22 cellular contexts compared by ENCODE assay signal in the genomic region with DNA sequence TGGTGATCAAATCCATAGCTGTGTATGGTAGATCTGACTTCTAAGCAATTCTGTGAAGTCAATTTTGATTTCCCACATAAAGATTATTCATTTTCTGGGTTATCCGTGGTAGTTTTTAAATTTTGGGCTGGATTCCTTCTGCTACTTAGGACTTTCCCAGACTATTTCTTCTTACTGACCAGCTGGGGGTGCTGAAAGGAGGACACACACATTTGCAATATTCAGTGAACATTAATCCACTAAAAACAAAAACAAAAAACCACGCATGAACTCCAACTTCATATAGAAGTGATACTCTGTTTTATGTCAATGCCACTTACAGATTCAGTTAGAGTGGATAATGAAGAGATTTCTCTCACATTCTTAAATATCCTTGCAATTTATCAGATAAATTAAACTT.
"Had no signal": no experiment of that assay in that cellular context is flagged by ENCODE, and none has a peak within 500 bp of the region (broad histone marks: within the 10 kb centered on the region; RNA-seq: fewer than 3 reads in every experiment).

No MANE protein-coding gene starts in this region.

- H3K4me3 ChIP-seq: ascending aorta, esophagus muscularis mucosa, lung, right atrium auricular region, stomach, vagina had no signal

- H3K27ac ChIP-seq: ascending aorta, esophagus muscularis mucosa, right atrium auricular region, stomach, vagina, VCaP had no signal

- H3K4me1 Mint-ChIP-seq: nephron, T-helper 17 cell had no signal

- H3K9me3 Mint-ChIP-seq: activated T-cell treated with anti-CD3 and anti-CD28 coated beads, Interleukin-2, amount 50 U/mL, for 4 hours; mesothelial cell of epicardium; nephron had no signal

- H3K4me3 Mint-ChIP-seq: activated T-cell treated with anti-CD3 and anti-CD28 coated beads, Interleukin-2, amount 50 U/mL, for 4 hours; mesothelial cell of epicardium; nephron; T-helper 17 cell had no signal

- H3K36me3 ChIP-seq: ascending aorta, esophagus muscularis mucosa, right atrium auricular region, stomach, vagina had no signal

- ATAC-seq: activated T-cell treated with anti-CD3 and anti-CD28 coated beads, Interleukin-2, amount 50 U/mL, for 4 hours; T-helper 17 cell had no signal

- H3K27me3 ChIP-seq: ascending aorta, esophagus muscularis mucosa, right atrium auricular region, stomach, vagina had no signal

- H3K4me1 ChIP-seq: esophagus muscularis mucosa, right atrium auricular region, stomach, vagina had no signal

- DNase-seq: activated CD4-positive, alpha-beta T cell treated with anti-CD3 and anti-CD28 coated beads, Interleukin-2, amount 50 U/mL, for 1 hour; activated CD4-positive, CD25-positive, alpha-beta regulatory T cell treated with anti-CD3 and anti-CD28 coated beads, Interleukin-2, amount 50 U/mL, for 72 hours; activated CD8-positive, alpha-beta memory T cell treated with anti-CD3 and anti-CD28 coated beads, Interleukin-2, amount 50 U/mL, for 4 hours; activated naive CD4-positive, alpha-beta T cell treated with anti-CD3 and anti-CD28 coated beads, Interleukin-2, amount 50 U/mL, for 16 hours; activated T-cell treated with anti-CD3 and anti-CD28 coated beads, Interleukin-2, amount 50 U/mL, for 4 hours; cerebellar nuclear complex; cortex of kidney; effector CD4-positive, alpha-beta T cell; hypothalamus; occipital lobe; stimulated activated CD4-positive, alpha-beta T cell treated with anti-CD3 and anti-CD28 coated beads, Interleukin-2, amount 100 ng/mL, for 48 hours; stomach; T-helper 17 cell; trophoblast cell had no signal

- H3K27me3 Mint-ChIP-seq: T-helper 17 cell had no signal

- H3K9me3 ChIP-seq: ascending aorta, esophagus muscularis mucosa, right atrium auricular region, stomach, vagina had no signal

- H3K27ac Mint-ChIP-seq: mesothelial cell of epicardium, nephron, T-helper 17 cell had no signal

- H3K36me3 Mint-ChIP-seq: mesothelial cell of epicardium had no signal
